ENCODE assay signal across 8 cellular contexts in genomic region chr6:24720604-24721460, GRCh38. TPM values are rescaled to one million over a fixed set of nuclear protein-coding genes. Genes with fewer than 3 reads are reported as not detected.
DNase-seq lines count a peak whose midpoint lies in the region; ATAC-seq and TF ChIP-seq lines count a peak whose summit lies in the region.

No MANE protein-coding gene starts in this region.

- peak overlapping the region; percentile 81 to 100 (median 92) for H3K4me3 Mint-ChIP-seq in T-cell

- H3K23ac ChIP-seq in trophoblast cell (ENCODE audit: low read length), result no peak overlapping the region

- H3K27me3 Mint-ChIP-seq in T-cell, result no peaks in the 10 kb centered on the region

- H3K9me3 Mint-ChIP-seq in T-cell, result no peaks in the 10 kb centered on the region

- H3K27me3 ChIP-seq in heart left ventricle (no peaks in the 10 kb centered on the region), trophoblast cell (ENCODE audit: insufficient read depth, low read length) (no peaks in the 10 kb centered on the region), transverse colon (no peaks in the 10 kb centered on the region)

- WGBS in heart left ventricle, 4 donors, result 0% methylated on average over 57 to 60 of the region's 60 CpGs
- WGBS in trophoblast cell (ENCODE audit: extremely low coverage, insufficient coverage, insufficient read length), result no CpG with 5 or more reads among the region's 60 CpGs
- 0 to 1% methylated on average over 19 to 60 of the region's 60 CpGs for WGBS in transverse colon (ENCODE audit: low coverage in 1 of 2), 2 donors

- CTCF ChIA-PET in T-cell (lab: Charles Lee), result interaction anchor here in 1 of 2 donors (0.8 kb wide), 2 partner anchors 54 to 271 kb away, joined by 3 to 4 read pairs; partner anchors contain the start of genes ACOT13 and TDP2

- H3K27ac ChIP-seq in heart left ventricle (peak overlapping the region; percentile 93 to 100 (median 99)), trophoblast cell (ENCODE audit: low read depth, low read length) (peak overlapping the region; percentile 96), transverse colon (peak overlapping the region; percentile 98 to 100 (median 100))

- H3K4ac ChIP-seq in trophoblast cell (ENCODE audit: low read depth, low read length), result peak overlapping the region; percentile 97

- H3K4me1 ChIP-seq in heart left ventricle (peaks cover 0 to 42% (median 32%) of the 10 kb centered on the region in 12 donors), trophoblast cell (ENCODE audit: control insufficient read depth in 1 of 2, insufficient read depth in 2 of 2, low read length in 2 of 2) (no peaks in the 10 kb centered on the region), transverse colon (peaks cover 9 to 39% (median 29%) of the 10 kb centered on the region in 4 donors)

- H3K14ac ChIP-seq in trophoblast cell (ENCODE audit: low read length), result peak overlapping the region; percentile 98

- intact Hi-C loops in heart left ventricle (cut with DNase I), result loop anchor here in 8 of 10 donors (1.0 to 10.0 kb wide), 6 partner anchors 51 to 354 kb away; partner anchors contain the start of genes GMNN (in 6 of the 8), TDP2 (in 4 of the 8) and ACOT13 (in 3 of the 8)
- intact Hi-C loops in transverse colon (cut with DNase I; ENCODE audit: low total_unique reads), result no loop called here

- peaks cover 11% of the 10 kb centered on the region for H3K79me1 ChIP-seq in trophoblast cell (ENCODE audit: low read length)

- peak overlapping the region; percentile 93 for H2BK5ac ChIP-seq in trophoblast cell (ENCODE audit: low read depth, low read length, poor library complexity)

- H2BK12ac ChIP-seq in trophoblast cell (ENCODE audit: low read length), result no peak overlapping the region

- H3K9me3 ChIP-seq in heart left ventricle (no peaks in the 10 kb centered on the region), trophoblast cell (ENCODE audit: insufficient read depth, low read depth, low read length) (no peaks in the 10 kb centered on the region), transverse colon (no peaks in the 10 kb centered on the region)

- POLR2A ChIA-PET in T-cell (lab: Charles Lee), result interaction anchor here in 1 of 2 donors (0.5 to 1.3 kb wide), 4 partner anchors 46 to 1349 kb away, joined by 3 to 5 read pairs (median 4); partner anchors contain the start of gene ACOT13

- H3K27ac Mint-ChIP-seq in T-cell, result peak overlapping the region; percentile 98 to 100

- H3K36me3 ChIP-seq in heart left ventricle (peaks cover 0 to 35% (median 6%) of the 10 kb centered on the region in 9 donors), trophoblast cell (ENCODE audit: control insufficient read depth in 1 of 2, insufficient read depth in 2 of 2, low read length in 2 of 2) (peaks cover 3% of the 10 kb centered on the region in 2 experiments), transverse colon (peaks cover 0 to 3% (median under 1%) of the 10 kb centered on the region in 4 donors)

- in situ Hi-C loops in GM13977 (cut with MboI; ENCODE audit: low pct_unique_long_range_greater_than_20kb, low sequenced_read_pairs, unreplicated experiment), result loop anchor here (25.0 kb wide), 1 partner anchor 291 kb away; no protein-coding TSS in a partner anchor
- in situ Hi-C loops in transverse colon (cut with MboI; ENCODE audit: low pct_ligation_motif_present in 1 of 4, low pct_unique_long_range_greater_than_20kb in 1 of 4, low sequenced_read_pairs in 3 of 4), result no loop called here

- no peak for TF ChIP-seq EP300 in transverse colon (IDR thresholded peaks at IDR 0.05; ENCODE audit: low read depth)

- H3K79me2 ChIP-seq in trophoblast cell (ENCODE audit: control insufficient read depth, insufficient read depth, low read length, poor library complexity), result peaks cover 19% of the 10 kb centered on the region

- peak overlapping the region; percentile 50 for H2AFZ ChIP-seq in trophoblast cell (ENCODE audit: insufficient read depth, low read length, poor library complexity)

- H3K4me3 ChIP-seq in heart left ventricle, result peak overlapping the region; percentile 75 to 97 (median 93)
- peak overlapping the region; percentile 93 for H3K4me3 ChIP-seq in trophoblast cell (ENCODE audit: low read depth, low read length)
- H3K4me3 ChIP-seq in transverse colon, result peak overlapping the region; percentile 74 to 100 (median 96)

- peak overlapping the region; percentile 93 for H3K9ac ChIP-seq in trophoblast cell (ENCODE audit: low read length)

- no peak for TF ChIP-seq CTCF in GM13977 (IDR thresholded peaks at IDR 0.05; ENCODE audit: extremely low read depth, insufficient read depth, missing control alignments)
- no peak for TF ChIP-seq CTCF in heart left ventricle (IDR thresholded peaks at IDR 0.05)
- no peak for TF ChIP-seq CTCF in transverse colon (IDR thresholded peaks at IDR 0.05)

- H4K8ac ChIP-seq in trophoblast cell (ENCODE audit: low read depth, low read length), result peak overlapping the region; percentile 91

- H4K91ac ChIP-seq in trophoblast cell (ENCODE audit: low read depth, low read length), result peak overlapping the region; percentile 97

- H3K18ac ChIP-seq in trophoblast cell (ENCODE audit: low read length), result peak overlapping the region; percentile 99

- peak overlapping the region; percentile 74 for H3K4me2 ChIP-seq in trophoblast cell (ENCODE audit: low read length)

- H2BK120ac ChIP-seq in trophoblast cell (ENCODE audit: insufficient read depth, low read length, poor library complexity), result peak overlapping the region; percentile 70

- TF ChIP-seq POLR2A in heart left ventricle (IDR thresholded peaks at IDR 0.05) (peak; percentile 87 to 99), transverse colon (IDR thresholded peaks at IDR 0.05) (peak; percentile 100)

- peak overlapping the region; percentile 99 for H2AK5ac ChIP-seq in trophoblast cell (ENCODE audit: low read length)

- H4K12ac ChIP-seq in trophoblast cell (ENCODE audit: low read depth, low read length), result peak overlapping the region; percentile 92

- peaks cover 27% of the 10 kb centered on the region for H3K36me3 Mint-ChIP-seq in T-cell

- peak; percentile 87 for ATAC-seq in HG02870 (IDR thresholded peaks at IDR 0.05; ENCODE audit: unreplicated experiment)
- peak; percentile 86 to 89 (median 88) for ATAC-seq in T-cell (replicated peaks in 1 of 4)
- peak; percentile 94 to 98 (median 96) for ATAC-seq in heart left ventricle

- peak; percentile 96 for DNase-seq in GM13977 (ENCODE audit: low spot score)
- peak; percentile 100 for DNase-seq in NCI-H146 (lab: John Stamatoyannopoulos, UW)
- DNase-seq in T-cell, result peak; percentile 100
- peak; percentile 99 for DNase-seq in amniotic epithelial cell (ENCODE audit: low read depth)
- DNase-seq in heart left ventricle, result peak; percentile 100
- peak; percentile 100 for DNase-seq in trophoblast cell
- peak; percentile 100 for DNase-seq in transverse colon

- H3K4me1 Mint-ChIP-seq in T-cell, result peaks cover 36 to 47% (median 37%) of the 10 kb centered on the region in 3 donors

RNA-seq across cellular contexts. Expression of gene C6orf62, which starts 1.9 kb away (rescaled TPM):
- total RNA-seq in T-cell (100 to 1,000 TPM; 114 to 146 (median 135) TPM), heart left ventricle (10 to 100 TPM; 20.8 to 92.8 (median 40.7) TPM), transverse colon (10 to 100 TPM; 29.9 to 64.3 (median 40.9) TPM)
- polyA plus RNA-seq in heart left ventricle, result 10 to 100 TPM; 28.9 to 48.0 TPM
- polyA plus RNA-seq in trophoblast cell (2013), result 91.4 and 91.7 TPM in 2 replicates

RNA-seq across cellular contexts. Expression of gene GMNN, which starts 53.9 kb away (rescaled TPM):
- 10 to 100 TPM in 2 of 5 donors, 1 to 10 TPM in 3; 5.7 to 12.3 (median 6.1) TPM for total RNA-seq in T-cell
- total RNA-seq in heart left ventricle, result 10 to 100 TPM in 2 of 9 donors, 1 to 10 TPM in 7; 4.5 to 12.9 (median 6.8) TPM
- polyA plus RNA-seq in heart left ventricle, result 10 to 100 TPM in 1 of 2 donors, 1 to 10 TPM in 1; 4.7 to 19.2 TPM
- polyA plus RNA-seq in trophoblast cell (2013), result 54.8 and 55.8 TPM in 2 replicates
- 10 to 100 TPM in 3 of 4 donors, 1 to 10 TPM in 1; 8.2 to 45.7 (median 23.2) TPM for total RNA-seq in transverse colon

RNA-seq across cellular contexts. Expression of gene ACOT13, which starts 54.0 kb away (rescaled TPM):
- total RNA-seq in T-cell (10 to 100 TPM in 2 of 5 donors, 1 to 10 TPM in 3; 4.2 to 10.9 (median 9.5) TPM), heart left ventricle (10 to 100 TPM; 28.1 to 62.7 (median 55.3) TPM), transverse colon (10 to 100 TPM in 2 of 4 donors, 1 to 10 TPM in 2; 5.6 to 16.8 (median 11.2) TPM)
- 100 to 1,000 TPM in 1 of 2 donors, 10 to 100 TPM in 1; 21.6 to 160 TPM for polyA plus RNA-seq in heart left ventricle
- polyA plus RNA-seq in trophoblast cell (2013), result 40.1 and 41.9 TPM in 2 replicates

RNA-seq across cellular contexts. Expression of gene TDP2, which starts 54.1 kb away (rescaled TPM):
- total RNA-seq in T-cell, result 10 to 100 TPM; 45.7 to 56.5 (median 50.8) TPM
- total RNA-seq in heart left ventricle, result 10 to 100 TPM; 14.0 to 33.4 (median 25.1) TPM
- polyA plus RNA-seq in heart left ventricle, result 10 to 100 TPM; 21.3 to 35.8 TPM
- 24.1 and 25.0 TPM in 2 replicates for polyA plus RNA-seq in trophoblast cell (2013)
- 100 to 1,000 TPM in 3 of 4 donors, 10 to 100 TPM in 1; 48.4 to 292 (median 151) TPM for total RNA-seq in transverse colon

Comparison
In these comparisons a context has a peak if more than half of its experiments do, and no peak if none do; other contexts are left out.
1. Peak in every context shown above with its lines: DNase-seq, ATAC-seq, H3K4me3 ChIP-seq and H3K27ac ChIP-seq.